ENCODE assay signal across 25 cellular contexts in genomic region chr22:25092119-25092518, GRCh38.
DNase-seq lines count a peak whose midpoint lies in the region; ATAC-seq and TF ChIP-seq lines count a peak whose summit lies in the region.
"Had no signal": no experiment of that assay in that cellular context is flagged by ENCODE, and none has a peak within 500 bp of the region (broad histone marks: within the 10 kb centered on the region; RNA-seq: fewer than 3 reads in every experiment).

No MANE protein-coding gene starts in this region.

- no peak overlapping the region for H3K4me3 ChIP-seq in upper lobe of right lung
- H3K4me3 ChIP-seq: BLaER1, MG63, PC-9 had no signal

- no peaks in the 10 kb centered on the region for H3K9me3 Mint-ChIP-seq in activated naive CD8-positive, alpha-beta T cell (ENCODE audit: low read depth)
- no peaks in the 10 kb centered on the region for H3K9me3 Mint-ChIP-seq in activated naive CD8-positive, alpha-beta T cell treated with anti-CD3 and anti-CD28 coated beads for 36 hours
- H3K9me3 Mint-ChIP-seq in endothelial cell (ENCODE audit: unreplicated experiment) = no peaks in the 10 kb centered on the region

- H3K27me3 Mint-ChIP-seq in activated naive CD8-positive, alpha-beta T cell = no peaks in the 10 kb centered on the region
- H3K27me3 Mint-ChIP-seq in activated naive CD8-positive, alpha-beta T cell treated with anti-CD3 and anti-CD28 coated beads for 36 hours = no peaks in the 10 kb centered on the region
- H3K27me3 Mint-ChIP-seq in T-helper 17 cell = no peaks in the 10 kb centered on the region
- H3K27me3 Mint-ChIP-seq in endothelial cell (ENCODE audit: unreplicated experiment) = peaks cover 4% of the 10 kb centered on the region

- ATAC-seq in T-helper 17 cell = no peak
- ATAC-seq in upper lobe of right lung = no peak

- TF ChIP-seq CTCF in upper lobe of right lung (IDR thresholded peaks at IDR 0.05) = no peak
- no peak for TF ChIP-seq CTCF in endothelial cell (IDR thresholded peaks at IDR 0.05; ENCODE audit: unreplicated experiment)

- H3K4me1 ChIP-seq in upper lobe of right lung = no peaks in the 10 kb centered on the region

- no peak overlapping the region for H3K4me3 Mint-ChIP-seq in activated naive CD8-positive, alpha-beta T cell
- no peak overlapping the region for H3K4me3 Mint-ChIP-seq in activated naive CD8-positive, alpha-beta T cell treated with anti-CD3 and anti-CD28 coated beads for 36 hours
- H3K4me3 Mint-ChIP-seq in T-helper 17 cell = peak overlapping the region; percentile 26
- no peak overlapping the region for H3K4me3 Mint-ChIP-seq in endothelial cell (ENCODE audit: unreplicated experiment)
- H3K4me3 Mint-ChIP-seq: CD4-positive, CD25-positive, alpha-beta regulatory T cell had no signal

- peak overlapping the region; percentile 36 for H3K27ac Mint-ChIP-seq in activated naive CD8-positive, alpha-beta T cell
- H3K27ac Mint-ChIP-seq in activated naive CD8-positive, alpha-beta T cell treated with anti-CD3 and anti-CD28 coated beads for 36 hours = no peak overlapping the region
- H3K27ac Mint-ChIP-seq in T-helper 17 cell (no peak overlapping the region), endothelial cell (ENCODE audit: unreplicated experiment) (no peak overlapping the region)
- H3K27ac Mint-ChIP-seq: CD4-positive, CD25-positive, alpha-beta regulatory T cell had no signal

- intact Hi-C loops in upper lobe of right lung (cut with DNase I) = no loop called here

- H3K9me3 ChIP-seq in T-helper 17 cell (ENCODE audit: control insufficient read depth, low read length, poor library complexity, severe bottlenecking) (no peaks in the 10 kb centered on the region), upper lobe of right lung (no peaks in the 10 kb centered on the region)
- H3K9me3 ChIP-seq: BLaER1, MG63 had no signal

- H3K36me3 ChIP-seq in upper lobe of right lung = no peaks in the 10 kb centered on the region
- H3K36me3 ChIP-seq: BLaER1, MG63 had no signal

- H3K4me1 Mint-ChIP-seq in activated naive CD8-positive, alpha-beta T cell (ENCODE audit: low read depth) = peaks cover under 1% of the 10 kb centered on the region
- H3K4me1 Mint-ChIP-seq in activated naive CD8-positive, alpha-beta T cell treated with anti-CD3 and anti-CD28 coated beads for 36 hours = peaks cover 3% of the 10 kb centered on the region
- H3K4me1 Mint-ChIP-seq in T-helper 17 cell (no peaks in the 10 kb centered on the region), endothelial cell (ENCODE audit: unreplicated experiment) (peaks cover 60% of the 10 kb centered on the region)

- peak overlapping the region; percentile 87 for H3K27ac ChIP-seq in caudate nucleus (ENCODE audit: low read depth, low read length)
- H3K27ac ChIP-seq in temporal lobe (ENCODE audit: low read depth, low read length) = peak overlapping the region; percentile 75
- no peak overlapping the region for H3K27ac ChIP-seq in upper lobe of right lung
- H3K27ac ChIP-seq: BLaER1, PC-9 had no signal

- no peaks in the 10 kb centered on the region for H3K36me3 Mint-ChIP-seq in activated naive CD8-positive, alpha-beta T cell
- H3K36me3 Mint-ChIP-seq in activated naive CD8-positive, alpha-beta T cell treated with anti-CD3 and anti-CD28 coated beads for 36 hours = peaks cover 4% of the 10 kb centered on the region
- no peaks in the 10 kb centered on the region for H3K36me3 Mint-ChIP-seq in T-helper 17 cell (ENCODE audit: low read depth)
- peaks cover 6% of the 10 kb centered on the region for H3K36me3 Mint-ChIP-seq in endothelial cell (ENCODE audit: low read depth, unreplicated experiment)
- H3K36me3 Mint-ChIP-seq: CD4-positive, CD25-positive, alpha-beta regulatory T cell had no signal

- no peak for DNase-seq in activated naive CD8-positive, alpha-beta T cell treated with anti-CD3 and anti-CD28 coated beads for 36 hours
- DNase-seq in T-helper 17 cell = no peak
- peak in 13 of 61 donors; percentile 12 to 59 (median 37) for DNase-seq in caudate nucleus (lab: John Stamatoyannopoulos, UW)
- no peak for DNase-seq in DMS79 treated with DMSO at 0.1 percent for 48 hours (lab: John Stamatoyannopoulos, UW)
- no peak for DNase-seq in upper lobe of right lung
- no peak for DNase-seq in endothelial cell (ENCODE audit: low spot score)
- DNase-seq: CD4-positive, CD25-positive, alpha-beta regulatory T cell; DMS79; HCEC 1CT; IMR-90; KG1; MG63; NCI-H1105 treated with DMSO at 0.1 percent for 48 hours; NCI-H1694; NCI-H2029 treated with DMSO at 0.1 percent for 48 hours; NCI-H446 treated with DMSO at 0.1 percent for 48 hours; NCI-H526; NCI-H82; NK-92 treated with Interleukin-12 subunit alpha and Interleukin-12 subunit beta, amount 100 ng/mL, for 24 hours; PC-9; RPMI8226; SHP77 had no signal

- no peaks in the 10 kb centered on the region for H3K27me3 ChIP-seq in upper lobe of right lung
- H3K27me3 ChIP-seq: BLaER1, MG63 had no signal
